13 cellular contexts compared by ENCODE assay signal in genomic region chr2:161625314-161625919, GRCh38. TPM values are rescaled to one million over a fixed set of nuclear protein-coding genes. Genes with fewer than 3 reads are reported as not detected.
DNase-seq lines count a peak whose midpoint lies in the region; ATAC-seq, FAIRE-seq and TF ChIP-seq lines count a peak whose summit lies in the region.
"Had no signal": no experiment of that assay in that cellular context is flagged by ENCODE, and none has a peak within 500 bp of the region (broad histone marks: within the 10 kb centered on the region; RNA-seq: fewer than 3 reads in every experiment).

No MANE protein-coding gene starts in this region.

- H3K4me3 ChIP-seq in H1 (ENCODE audit: extremely low read depth in 1 of 4, insufficient read depth in 2 of 4, low read depth in 3 of 4, low read length in 4 of 4) (peak overlapping the region; percentile 61 to 87 (median 84)), neural progenitor cell (peak overlapping the region; percentile 53)

- H2BK15ac ChIP-seq in H1 (ENCODE audit: low read length): no peak overlapping the region; the same call in 1 of the 2 replicates

- H2BK12ac ChIP-seq in H1 (ENCODE audit: low read depth, low read length): no peak overlapping the region

- H4K5ac ChIP-seq in H1 (ENCODE audit: insufficient read length, low read depth, low read length): no peak overlapping the region

- POLR2A ChIA-PET in H1 (lab: Charles Lee; ENCODE audit: partially characterized antibody): interaction anchor here (0.6 kb wide), 1 partner anchor 10 kb away, joined by 4 read pairs; no protein-coding TSS in a partner anchor

- H2AFZ ChIP-seq in H1 (ENCODE audit: low read length): peak overlapping the region; percentile 98
- H2AFZ ChIP-seq in neural progenitor cell (replicated peaks): peak overlapping the region; percentile 91

- no peak; a peak in 1 of 3 replicates for TF ChIP-seq EP300 in H1 (IDR thresholded peaks at IDR 0.05; ENCODE audit: borderline replicate concordance in 1 of 2, low read depth in 2 of 2, low read length in 2 of 2)

- H3K9ac ChIP-seq in ES-I3 (ENCODE audit: low read depth, low read length): peak overlapping the region; percentile 67; the same call in 1 of the 2 replicates
- H3K9ac ChIP-seq in H1 (replicated peaks in 1 of 4; ENCODE audit: extremely low read depth in 1 of 4, low read depth in 3 of 4, low read length in 3 of 4): peak overlapping the region in 2 of 4 experiments; percentile 42 to 67; a peak in 3 of 7 replicates
- H3K9ac ChIP-seq in neural progenitor cell: no peak overlapping the region

- CTCF ChIA-PET in H1 (lab: Charles Lee; ENCODE audit: partially characterized antibody): interaction anchor here (0.6 to 1.0 kb wide), 4 partner anchors 32 to 402 kb away, joined by 3 to 5 read pairs (median 4); no protein-coding TSS in a partner anchor

- peak overlapping the region; percentile 18 for H4K91ac ChIP-seq in H1 (replicated peaks; ENCODE audit: insufficient read length, low read length)

- H3K79me2 ChIP-seq in H1 (ENCODE audit: control insufficient read depth in 1 of 2, insufficient read depth in 2 of 2, low read length in 2 of 2) (no peaks in the 10 kb centered on the region), neural progenitor cell (ENCODE audit: low read depth) (no peaks in the 10 kb centered on the region)

- peak overlapping the region; percentile 93 to 100 for H3K4me2 ChIP-seq in H1 (ENCODE audit: insufficient read depth in 1 of 2, low read depth in 2 of 2, low read length in 2 of 2)
- H3K4me2 ChIP-seq in neural progenitor cell: peak overlapping the region; percentile 97

- H3K23me2 ChIP-seq in H1 (ENCODE audit: low read depth, low read length): peaks cover 6% of the 10 kb centered on the region; the same call in 1 of the 2 replicates

- H3K14ac ChIP-seq in H1 (ENCODE audit: insufficient read length): no peak overlapping the region

- 2% methylated on average over 14 of the region's 14 CpGs; no CpG with 5 or more reads in 1 of the 2 experiments for WGBS in H1 (ENCODE audit: extremely low coverage in 1 of 2, insufficient coverage in 1 of 2, insufficient read length in 1 of 2, insufficient replicate concordance in 2 of 2, low coverage in 1 of 2, low lambda C conversion rate in 2 of 2, missing lambda C conversion rate in 1 of 2), 2 experiments

- no peak overlapping the region for H3K4ac ChIP-seq in H1 (replicated peaks; ENCODE audit: insufficient read length, low read depth, low read length)

- H3K27ac ChIP-seq in H1 (ENCODE audit: low read depth, low read length) (no peak overlapping the region), neural progenitor cell (peak overlapping the region; percentile 82)

- H4K8ac ChIP-seq in H1 (ENCODE audit: extremely low read depth, insufficient read depth, low read length): no peak overlapping the region

- no peak overlapping the region for H2BK120ac ChIP-seq in H1 (replicated peaks; ENCODE audit: low read depth, low read length)

- peak overlapping the region; percentile 13 for H3K27ac Mint-ChIP-seq in neural progenitor cell
- H3K27ac Mint-ChIP-seq: T-helper 1 cell treated with Interleukin-12 subunit alpha and Interleukin-12 subunit beta and Interleukin-4 antibody, amounts not matched to agents 30 μg/mL and 1 μg/mL, for 36 hours had no signal

- DNase-seq in NCI-H748 treated with DMSO at 0.1 percent for 48 hours (lab: John Stamatoyannopoulos, UW) (peak; percentile 49), H1 (ENCODE audit: low read depth in 1 of 2, low spot score in 2 of 2) (peak; percentile 33 to 75), neural progenitor cell (ENCODE audit: low spot score) (peak; percentile 80), NCI-H1930 (lab: John Stamatoyannopoulos, UW) (no peak), NCI-H2171 (lab: John Stamatoyannopoulos, UW) (no peak)
- no peak for DNase-seq in stimulated activated naive CD4-positive, alpha-beta T cell treated with Interleukin-2 at 50 U/mL for 16 hours (lab: John Stamatoyannopoulos, UW)
- DNase-seq: activated effector memory CD4-positive, alpha-beta T cell treated with anti-CD3 and anti-CD28 coated beads, Interleukin-2, amount 50 U/mL, for 16 hours; NCI-H2029 treated with DMSO at 0.1 percent for 48 hours; stimulated activated CD4-positive, alpha-beta T cell treated with anti-CD3 and anti-CD28 coated beads, Interleukin-4, amount 100 ng/mL, for 24 hours had no signal

- H3K36me3 ChIP-seq in ES-I3 (ENCODE audit: insufficient read depth, low read length): no peaks in the 10 kb centered on the region
- H3K36me3 ChIP-seq in H1 (ENCODE audit: control insufficient read depth in 2 of 4, insufficient read depth in 4 of 4, low read length in 3 of 4): no peaks in the 10 kb centered on the region
- no peaks in the 10 kb centered on the region for H3K36me3 ChIP-seq in neural progenitor cell

- no peak overlapping the region for H3K23ac ChIP-seq in H1 (ENCODE audit: insufficient read length)

- peaks cover 24% of the 10 kb centered on the region for H3K4me1 Mint-ChIP-seq in neural progenitor cell

- H3K4me3 Mint-ChIP-seq in neural progenitor cell: peak overlapping the region; percentile 88

- peaks cover 0 to 13% (median 8%) of the 10 kb centered on the region in 4 experiments; a peak in 6 of 7 replicates for H3K27me3 ChIP-seq in H1 (replicated peaks in 1 of 4; ENCODE audit: control insufficient read depth in 3 of 4, extremely low read depth in 1 of 4, insufficient read depth in 3 of 4, low read length in 3 of 4)
- peaks cover 34% of the 10 kb centered on the region for H3K27me3 ChIP-seq in neural progenitor cell

- no peak for TF ChIP-seq RAD21 in H1 (IDR thresholded peaks at IDR 0.05 in 1 of 2, conservative IDR thresholded peaks at IDR 0.05 in 1 of 2; ENCODE audit: low read depth in 2 of 2, low read length in 2 of 2)

- TF ChIP-seq CTCF in H1 (IDR thresholded peaks at IDR 0.05; ENCODE audit: control extremely low read depth in 1 of 3, insufficient read depth in 1 of 3, low read depth in 1 of 3, low read length in 3 of 3): no peak
- no peak for TF ChIP-seq CTCF in neural progenitor cell (IDR thresholded peaks at IDR 0.05)

- peaks cover 16% of the 10 kb centered on the region for H3F3A ChIP-seq in neural progenitor cell (ENCODE audit: low read depth)

- H3K9me3 Mint-ChIP-seq in neural progenitor cell: no peaks in the 10 kb centered on the region
- H3K9me3 Mint-ChIP-seq: T-helper 1 cell treated with Interleukin-12 subunit alpha and Interleukin-12 subunit beta and Interleukin-4 antibody, amounts not matched to agents 30 μg/mL and 1 μg/mL, for 36 hours had no signal

- ATAC-seq in GM18861 (IDR thresholded peaks at IDR 0.05; ENCODE audit: unreplicated experiment): no peak

- H3K36me3 Mint-ChIP-seq in neural progenitor cell: no peaks in the 10 kb centered on the region

- no peaks in the 10 kb centered on the region for H3K79me1 ChIP-seq in H1 (ENCODE audit: low read depth, low read length)

- no peak overlapping the region for H2AK5ac ChIP-seq in H1 (ENCODE audit: low read depth, low read length)

- FAIRE-seq in H1 (lab: Jason Lieb, UNC): peak; percentile 68

- H2BK20ac ChIP-seq in H1 (ENCODE audit: low read length): no peak overlapping the region

- no peak overlapping the region for H2BK5ac ChIP-seq in H1 (ENCODE audit: low read depth, low read length)

- H3K27me3 Mint-ChIP-seq in neural progenitor cell (ENCODE audit: insufficient read depth, low read depth): peaks cover 2% of the 10 kb centered on the region

- no peaks in the 10 kb centered on the region for H4K20me1 ChIP-seq in H1 (replicated peaks in 1 of 2; ENCODE audit: control insufficient read depth in 1 of 2, insufficient read depth in 2 of 2, low read length in 2 of 2)
- no peaks in the 10 kb centered on the region for H4K20me1 ChIP-seq in neural progenitor cell (ENCODE audit: low read depth)

- no peak overlapping the region for H3K18ac ChIP-seq in H1 (ENCODE audit: extremely low read depth, low read length)

- H3K56ac ChIP-seq in H1 (replicated peaks; ENCODE audit: insufficient read length, low read depth, low read length): no peak overlapping the region

- 0 out of 2 replicates have a peak, but pooled peaks cover 3% of the 10 kb centered on the region for H3K4me1 ChIP-seq in ES-I3 (ENCODE audit: insufficient read depth, low read length)
- H3K4me1 ChIP-seq in H1 (replicated peaks in 1 of 4; ENCODE audit: control insufficient read depth in 3 of 4, insufficient read depth in 4 of 4, low read length in 3 of 4): peaks cover 0 to 6% (median 3%) of the 10 kb centered on the region in 4 experiments; a peak in 3 of 7 replicates
- peaks cover 24% of the 10 kb centered on the region for H3K4me1 ChIP-seq in neural progenitor cell

- TF ChIP-seq POLR2A in H1 (IDR thresholded peaks at IDR 0.05; ENCODE audit: control extremely low read depth in 1 of 2, low read depth in 2 of 2, low read length in 2 of 2): no peak

- H3K9me3 ChIP-seq in ES-I3 (ENCODE audit: control insufficient read depth, insufficient read depth, low read length): no peaks in the 10 kb centered on the region
- H3K9me3 ChIP-seq in H1 (ENCODE audit: insufficient read depth in 2 of 2, low read depth in 1 of 2, low read length in 1 of 2): no peaks in the 10 kb centered on the region
- no peaks in the 10 kb centered on the region for H3K9me3 ChIP-seq in neural progenitor cell (ENCODE audit: low read depth)

TF ChIP-seq in H1, 55 proteins besides CTCF, POLR2A, EP300 and RAD21 (continues in another document):
- TF ChIP-seq BCL11A (IDR thresholded peaks at IDR 0.05; ENCODE audit: low read depth in 2 of 2, low read length in 2 of 2) (no peak), FOSL1 (IDR thresholded peaks at IDR 0.05; ENCODE audit: insufficient read depth, low read depth, low read length) (no peak), SP1 (IDR thresholded peaks at IDR 0.05; ENCODE audit: low read depth, low read length) (no peak), SUZ12 (IDR thresholded peaks at IDR 0.05; ENCODE audit: low read length) (no peak), RBBP5 (IDR thresholded peaks at IDR 0.05; ENCODE audit: borderline replicate concordance, low read depth, low read length) (peak; percentile 54; the same call in 1 of the 2 replicates), RFX5 (IDR thresholded peaks at IDR 0.05; ENCODE audit: borderline replicate concordance, low read depth, low read length) (no peak)

RNA-seq across cellular contexts. Expression of gene SLC4A10, which starts 1.2 kb away (rescaled TPM):
- 0.37 and 0.57 TPM in 2 replicates for total RNA-seq in H1 (2021; fragmentation: NEBNext Ultra II Directional; extraction: Animal tissue kit (Norgen Biotek cat#: 25700))
- polyA plus RNA-seq in H1 (2011; rRNA removed): 0.08 and 0.17 TPM in 2 replicates
- 0.16 TPM for polyA plus RNA-seq in H1 (2011; cell fraction: cytosol; rRNA removed)
- polyA plus RNA-seq in H1 (2011; cell fraction: nucleus; rRNA removed): 0.23 TPM
- polyA plus RNA-seq in H1 (2012, experiment 1 of 2): 0.23 to 0.32 TPM (median 0.30 TPM) in 4 replicates
- not detected for polyA plus RNA-seq in H1 (2012, experiment 2 of 2)
- polyA plus RNA-seq in H1 (2013, experiment 1 of 2): 0.36 TPM
- polyA plus RNA-seq in H1 (2013, experiment 2 of 2): 0.22 TPM
- polyA minus RNA-seq in H1 (2011; rRNA and poly(A)+ RNA removed): 0.50 and 0.66 TPM in 2 replicates
- polyA minus RNA-seq in H1 (2011; cell fraction: cytosol; rRNA and poly(A)+ RNA removed): not detected
- 0.40 TPM for polyA minus RNA-seq in H1 (2011; cell fraction: nucleus; rRNA and poly(A)+ RNA removed)
- total RNA-seq in neural progenitor cell (ENCODE audit: low replicate concordance): 0.81 and 0.88 TPM in 2 replicates
- total RNA-seq: fibroblast of lung had no signal
- polyA plus RNA-seq: fibroblast of lung had no signal

Comparison
In these comparisons a context has a peak if more than half of its experiments do, and no peak if none do; other contexts are left out.
1. DNase-seq: peak in NCI-H748 treated with DMSO at 0.1 percent for 48 hours (single experiment), H1 (2 of 2) and neural progenitor cell (single experiment); none in NCI-H1930 (0 of 2), NCI-H2171 (single experiment) and stimulated activated naive CD4-positive, alpha-beta T cell treated with Interleukin-2 at 50 U/mL for 16 hours (single experiment).